Comparison of ENCODE assay signal across 1 cellular context in the genomic region with DNA sequence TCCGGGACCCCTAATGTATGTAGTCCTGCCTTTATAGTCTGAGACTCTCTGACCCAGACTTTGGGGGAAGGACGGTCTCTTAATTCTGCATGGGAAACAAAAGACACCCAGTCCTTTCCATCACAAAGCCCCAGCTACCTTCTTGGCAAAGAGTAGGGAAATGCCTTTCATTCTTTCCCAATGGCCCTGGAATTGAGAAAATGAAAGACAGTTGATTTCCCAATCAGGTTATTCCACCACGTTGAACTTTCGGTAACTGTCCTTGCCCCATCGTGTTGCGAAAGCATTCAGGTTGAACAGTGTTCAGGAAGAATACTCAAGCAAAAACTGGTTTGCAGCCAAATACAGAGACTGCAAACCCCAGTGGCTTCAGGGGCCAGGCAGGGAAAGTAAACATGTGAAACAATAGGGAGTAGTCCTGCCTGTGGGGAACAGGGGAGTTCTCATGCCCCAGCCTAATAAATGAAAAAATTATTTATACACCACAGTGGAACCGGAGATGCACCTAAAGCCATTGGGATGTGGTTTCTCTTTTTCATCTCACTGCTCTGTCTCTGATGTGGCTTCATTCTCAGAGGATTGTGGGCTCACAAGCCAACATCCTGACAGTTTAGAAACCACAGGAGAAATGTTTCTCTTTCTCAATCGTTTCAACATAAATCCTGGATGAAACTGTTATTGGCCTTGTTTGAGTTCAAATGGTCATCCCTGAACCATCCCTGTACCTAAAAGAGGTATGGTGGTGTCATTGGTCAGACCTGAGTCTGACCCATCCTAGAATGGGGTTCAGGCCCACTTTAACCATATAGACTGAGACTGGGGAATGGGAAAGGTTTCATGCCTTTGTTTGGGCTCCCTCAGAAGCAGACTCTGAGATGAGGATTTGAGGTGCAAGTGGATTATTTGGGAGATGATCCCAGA.
TF ChIP-seq lines count a peak whose summit lies in the region.

No MANE protein-coding gene starts in this region.

TF ChIP-seq in HepG2, 621 proteins besides CTCF, POLR2A, EP300 and RAD21 (continued from another document and continues in another):
- TF ChIP-seq, protein P1, sequence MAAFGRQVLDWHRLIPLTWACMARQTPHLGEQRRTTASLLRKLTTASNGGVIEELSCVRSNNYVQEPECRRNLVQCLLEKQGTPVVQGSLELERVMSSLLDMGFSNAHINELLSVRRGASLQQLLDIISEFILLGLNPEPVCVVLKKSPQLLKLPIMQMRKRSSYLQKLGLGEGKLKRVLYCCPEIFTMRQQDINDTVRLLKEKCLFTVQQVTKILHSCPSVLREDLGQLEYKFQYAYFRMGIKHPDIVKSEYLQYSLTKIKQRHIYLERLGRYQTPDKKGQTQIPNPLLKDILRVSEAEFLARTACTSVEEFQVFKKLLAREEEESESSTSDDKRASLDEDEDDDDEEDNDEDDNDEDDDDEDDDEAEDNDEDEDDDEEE (CRISPR knock-in tag; IDR thresholded peaks at IDR 0.05): peak; percentile 96; the same call in 1 of the 2 replicates
- TF ChIP-seq, protein P2, sequence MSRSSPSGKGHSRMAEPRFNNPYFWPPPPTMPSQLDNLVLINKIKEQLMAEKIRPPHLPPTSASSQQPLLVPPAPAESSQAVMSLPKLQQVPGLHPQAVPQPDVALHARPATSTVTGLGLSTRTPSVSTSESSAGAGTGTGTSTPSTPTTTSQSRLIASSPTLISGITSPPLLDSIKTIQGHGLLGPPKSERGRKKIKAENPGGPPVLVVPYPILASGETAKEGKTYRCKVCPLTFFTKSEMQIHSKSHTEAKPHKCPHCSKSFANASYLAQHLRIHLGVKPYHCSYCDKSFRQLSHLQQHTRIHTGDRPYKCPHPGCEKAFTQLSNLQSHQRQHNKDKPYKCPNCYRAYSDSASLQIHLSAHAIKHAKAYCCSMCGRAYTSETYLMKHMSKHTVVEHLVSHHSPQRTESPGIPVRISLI (CRISPR knock-in tag; IDR thresholded peaks at IDR 0.05; ENCODE audit: borderline replicate concordance): peak; percentile 85
- TF ChIP-seq, protein P3, sequence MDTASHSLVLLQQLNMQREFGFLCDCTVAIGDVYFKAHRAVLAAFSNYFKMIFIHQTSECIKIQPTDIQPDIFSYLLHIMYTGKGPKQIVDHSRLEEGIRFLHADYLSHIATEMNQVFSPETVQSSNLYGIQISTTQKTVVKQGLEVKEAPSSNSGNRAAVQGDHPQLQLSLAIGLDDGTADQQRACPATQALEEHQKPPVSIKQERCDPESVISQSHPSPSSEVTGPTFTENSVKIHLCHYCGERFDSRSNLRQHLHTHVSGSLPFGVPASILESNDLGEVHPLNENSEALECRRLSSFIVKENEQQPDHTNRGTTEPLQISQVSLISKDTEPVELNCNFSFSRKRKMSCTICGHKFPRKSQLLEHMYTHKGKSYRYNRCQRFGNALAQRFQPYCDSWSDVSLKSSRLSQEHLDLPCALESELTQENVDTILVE (CRISPR knock-in tag; IDR thresholded peaks at IDR 0.05): peak; percentile 100
- TF ChIP-seq XRCC5 (optimal IDR thresholded peaks at IDR 0.05; ENCODE audit: low read length) (peak; percentile 96), FOSL1 (CRISPR knock-in tag; IDR thresholded peaks at IDR 0.05; ENCODE audit: borderline replicate concordance) (peak; percentile 48; the same call in 1 of the 2 replicates), REL (CRISPR knock-in tag; conservative IDR thresholded peaks at IDR 0.05) (no peak), ZNF747 (CRISPR knock-in tag; IDR thresholded peaks at IDR 0.05; ENCODE audit: borderline replicate concordance) (peak; percentile 99), CREB1 (IDR thresholded peaks at IDR 0.05) (peak; percentile 45), CREB1 (CRISPR knock-in tag; IDR thresholded peaks at IDR 0.05) (peak; percentile 93), TEAD2 (CRISPR knock-in tag; IDR thresholded peaks at IDR 0.05) (no peak), ZNF562 (CRISPR knock-in tag; IDR thresholded peaks at IDR 0.05; ENCODE audit: borderline replicate concordance) (no peak), ZSCAN21 (CRISPR knock-in tag; IDR thresholded peaks at IDR 0.05; ENCODE audit: borderline replicate concordance) (peak; percentile 88), ZNF264 (CRISPR knock-in tag; IDR thresholded peaks at IDR 0.05) (peak; percentile 99), ZSCAN30 (CRISPR knock-in tag; IDR thresholded peaks at IDR 0.05) (no peak), ZNF329 (CRISPR knock-in tag; IDR thresholded peaks at IDR 0.05; ENCODE audit: low read depth) (peak; percentile 81; the same call in 1 of the 2 replicates), SIX1 (CRISPR knock-in tag; IDR thresholded peaks at IDR 0.05; ENCODE audit: borderline replicate concordance) (peak; percentile 79), ARNTL (CRISPR knock-in tag; IDR thresholded peaks at IDR 0.05) (peak; percentile 90), ZNF501 (CRISPR knock-in tag; IDR thresholded peaks at IDR 0.05) (peak; percentile 97), ZMAT3 (CRISPR knock-in tag; conservative IDR thresholded peaks at IDR 0.05) (peak; percentile 49; the same call in 1 of the 2 replicates), ZNF441 (CRISPR knock-in tag; IDR thresholded peaks at IDR 0.05; ENCODE audit: borderline replicate concordance) (peak; percentile 84; the same call in 1 of the 2 replicates), MXD4 (CRISPR knock-in tag; IDR thresholded peaks at IDR 0.05) (peak; percentile 94), HNRNPH1 (optimal IDR thresholded peaks at IDR 0.05; ENCODE audit: low read depth, low read length) (no peak), CBX1 (IDR thresholded peaks at IDR 0.05; ENCODE audit: low read depth) (peak; percentile 94), ZNF569 (CRISPR knock-in tag; IDR thresholded peaks at IDR 0.05; ENCODE audit: borderline replicate concordance) (0 out of 2 replicates have a peak, but pooled peaks have one; percentile 54), FOXP1 (IDR thresholded peaks at IDR 0.05) (peak; percentile 73), FOXP1 (CRISPR knock-in tag; IDR thresholded peaks at IDR 0.05) (peak; percentile 98), SP1 (IDR thresholded peaks at IDR 0.05) (no peak), SP1 (CRISPR knock-in tag; IDR thresholded peaks at IDR 0.05) (peak; percentile 67), SIN3B (IDR thresholded peaks at IDR 0.05; ENCODE audit: low read length) (no peak), ZBTB38 (CRISPR knock-in tag; IDR thresholded peaks at IDR 0.05) (peak; percentile 75; the same call in 1 of the 2 replicates), KDM1A (CRISPR knock-in tag; IDR thresholded peaks at IDR 0.05) (peak; percentile 97), PLRG1 (conservative IDR thresholded peaks at IDR 0.05) (no peak), JUNB (CRISPR knock-in tag; IDR thresholded peaks at IDR 0.05; ENCODE audit: borderline replicate concordance) (no peak; the same call in 1 of the 2 replicates), ZNF780A (CRISPR knock-in tag; IDR thresholded peaks at IDR 0.05) (no peak; the same call in 1 of the 2 replicates), ERF (CRISPR knock-in tag; IDR thresholded peaks at IDR 0.05) (peak; percentile 100), ZNF775 (CRISPR knock-in tag; IDR thresholded peaks at IDR 0.05; ENCODE audit: borderline replicate concordance) (peak; percentile 88; the same call in 1 of the 2 replicates), MATR3 (CRISPR knock-in tag; IDR thresholded peaks at IDR 0.05) (no peak), ZBTB7A (CRISPR knock-in tag; IDR thresholded peaks at IDR 0.05) (peak; percentile 70; the same call in 1 of the 2 replicates), BRCA1 (CRISPR knock-in tag; IDR thresholded peaks at IDR 0.05) (peak; percentile 67; the same call in 1 of the 2 replicates), PHB2 (IDR thresholded peaks at IDR 0.05; ENCODE audit: partially characterized antibody) (no peak), NR2F2 (IDR thresholded peaks at IDR 0.05; ENCODE audit: borderline replicate concordance, low read depth) (peak; percentile 96), NR2F6 (IDR thresholded peaks at IDR 0.05) (peak; percentile 97), NR2F6 (CRISPR knock-in tag; IDR thresholded peaks at IDR 0.05) (peak; percentile 99), SNAPC2 (CRISPR knock-in tag; IDR thresholded peaks at IDR 0.05) (peak; percentile 89), MTA3 (CRISPR knock-in tag; IDR thresholded peaks at IDR 0.05) (0 out of 2 replicates have a peak, but pooled peaks have one; percentile 50), ZNF263 (CRISPR knock-in tag; IDR thresholded peaks at IDR 0.05) (peak; percentile 68; the same call in 1 of the 2 replicates), ZSCAN20 (CRISPR knock-in tag; IDR thresholded peaks at IDR 0.05; ENCODE audit: borderline replicate concordance) (0 out of 2 replicates have a peak, but pooled peaks have one; percentile 77), ETV5 (CRISPR knock-in tag; IDR thresholded peaks at IDR 0.05; ENCODE audit: borderline replicate concordance) (peak; percentile 97), MIXL1 (CRISPR knock-in tag; IDR thresholded peaks at IDR 0.05) (peak; percentile 98), POLR2AphosphoS2 (IDR thresholded peaks at IDR 0.05; ENCODE audit: low read depth, low read length) (no peak), ZNF563 (CRISPR knock-in tag; IDR thresholded peaks at IDR 0.05) (0 out of 2 replicates have a peak, but pooled peaks have one; percentile 56)
- TF ChIP-seq, protein P4, sequence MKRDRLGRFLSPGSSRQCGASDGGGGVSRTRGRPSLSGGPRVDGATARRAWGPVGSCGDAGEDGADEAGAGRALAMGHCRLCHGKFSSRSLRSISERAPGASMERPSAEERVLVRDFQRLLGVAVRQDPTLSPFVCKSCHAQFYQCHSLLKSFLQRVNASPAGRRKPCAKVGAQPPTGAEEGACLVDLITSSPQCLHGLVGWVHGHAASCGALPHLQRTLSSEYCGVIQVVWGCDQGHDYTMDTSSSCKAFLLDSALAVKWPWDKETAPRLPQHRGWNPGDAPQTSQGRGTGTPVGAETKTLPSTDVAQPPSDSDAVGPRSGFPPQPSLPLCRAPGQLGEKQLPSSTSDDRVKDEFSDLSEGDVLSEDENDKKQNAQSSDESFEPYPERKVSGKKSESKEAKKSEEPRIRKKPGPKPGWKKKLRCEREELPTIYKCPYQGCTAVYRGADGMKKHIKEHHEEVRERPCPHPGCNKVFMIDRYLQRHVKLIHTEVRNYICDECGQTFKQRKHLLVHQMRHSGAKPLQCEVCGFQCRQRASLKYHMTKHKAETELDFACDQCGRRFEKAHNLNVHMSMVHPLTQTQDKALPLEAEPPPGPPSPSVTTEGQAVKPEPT (CRISPR knock-in tag; IDR thresholded peaks at IDR 0.05; ENCODE audit: low read depth): peak; percentile 86
- TF ChIP-seq, protein P5, sequence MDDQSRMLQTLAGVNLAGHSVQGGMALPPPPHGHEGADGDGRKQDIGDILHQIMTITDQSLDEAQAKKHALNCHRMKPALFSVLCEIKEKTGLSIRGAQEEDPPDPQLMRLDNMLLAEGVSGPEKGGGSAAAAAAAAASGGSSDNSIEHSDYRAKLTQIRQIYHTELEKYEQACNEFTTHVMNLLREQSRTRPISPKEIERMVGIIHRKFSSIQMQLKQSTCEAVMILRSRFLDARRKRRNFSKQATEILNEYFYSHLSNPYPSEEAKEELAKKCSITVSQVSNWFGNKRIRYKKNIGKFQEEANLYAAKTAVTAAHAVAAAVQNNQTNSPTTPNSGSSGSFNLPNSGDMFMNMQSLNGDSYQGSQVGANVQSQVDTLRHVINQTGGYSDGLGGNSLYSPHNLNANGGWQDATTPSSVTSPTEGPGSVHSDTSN (CRISPR knock-in tag; IDR thresholded peaks at IDR 0.05; ENCODE audit: borderline replicate concordance): no peak
- TF ChIP-seq, protein P6, sequence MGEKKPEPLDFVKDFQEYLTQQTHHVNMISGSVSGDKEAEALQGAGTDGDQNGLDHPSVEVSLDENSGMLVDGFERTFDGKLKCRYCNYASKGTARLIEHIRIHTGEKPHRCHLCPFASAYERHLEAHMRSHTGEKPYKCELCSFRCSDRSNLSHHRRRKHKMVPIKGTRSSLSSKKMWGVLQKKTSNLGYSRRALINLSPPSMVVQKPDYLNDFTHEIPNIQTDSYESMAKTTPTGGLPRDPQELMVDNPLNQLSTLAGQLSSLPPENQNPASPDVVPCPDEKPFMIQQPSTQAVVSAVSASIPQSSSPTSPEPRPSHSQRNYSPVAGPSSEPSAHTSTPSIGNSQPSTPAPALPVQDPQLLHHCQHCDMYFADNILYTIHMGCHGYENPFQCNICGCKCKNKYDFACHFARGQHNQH (CRISPR knock-in tag; IDR thresholded peaks at IDR 0.05): peak; percentile 100
- TF ChIP-seq, protein P7, sequence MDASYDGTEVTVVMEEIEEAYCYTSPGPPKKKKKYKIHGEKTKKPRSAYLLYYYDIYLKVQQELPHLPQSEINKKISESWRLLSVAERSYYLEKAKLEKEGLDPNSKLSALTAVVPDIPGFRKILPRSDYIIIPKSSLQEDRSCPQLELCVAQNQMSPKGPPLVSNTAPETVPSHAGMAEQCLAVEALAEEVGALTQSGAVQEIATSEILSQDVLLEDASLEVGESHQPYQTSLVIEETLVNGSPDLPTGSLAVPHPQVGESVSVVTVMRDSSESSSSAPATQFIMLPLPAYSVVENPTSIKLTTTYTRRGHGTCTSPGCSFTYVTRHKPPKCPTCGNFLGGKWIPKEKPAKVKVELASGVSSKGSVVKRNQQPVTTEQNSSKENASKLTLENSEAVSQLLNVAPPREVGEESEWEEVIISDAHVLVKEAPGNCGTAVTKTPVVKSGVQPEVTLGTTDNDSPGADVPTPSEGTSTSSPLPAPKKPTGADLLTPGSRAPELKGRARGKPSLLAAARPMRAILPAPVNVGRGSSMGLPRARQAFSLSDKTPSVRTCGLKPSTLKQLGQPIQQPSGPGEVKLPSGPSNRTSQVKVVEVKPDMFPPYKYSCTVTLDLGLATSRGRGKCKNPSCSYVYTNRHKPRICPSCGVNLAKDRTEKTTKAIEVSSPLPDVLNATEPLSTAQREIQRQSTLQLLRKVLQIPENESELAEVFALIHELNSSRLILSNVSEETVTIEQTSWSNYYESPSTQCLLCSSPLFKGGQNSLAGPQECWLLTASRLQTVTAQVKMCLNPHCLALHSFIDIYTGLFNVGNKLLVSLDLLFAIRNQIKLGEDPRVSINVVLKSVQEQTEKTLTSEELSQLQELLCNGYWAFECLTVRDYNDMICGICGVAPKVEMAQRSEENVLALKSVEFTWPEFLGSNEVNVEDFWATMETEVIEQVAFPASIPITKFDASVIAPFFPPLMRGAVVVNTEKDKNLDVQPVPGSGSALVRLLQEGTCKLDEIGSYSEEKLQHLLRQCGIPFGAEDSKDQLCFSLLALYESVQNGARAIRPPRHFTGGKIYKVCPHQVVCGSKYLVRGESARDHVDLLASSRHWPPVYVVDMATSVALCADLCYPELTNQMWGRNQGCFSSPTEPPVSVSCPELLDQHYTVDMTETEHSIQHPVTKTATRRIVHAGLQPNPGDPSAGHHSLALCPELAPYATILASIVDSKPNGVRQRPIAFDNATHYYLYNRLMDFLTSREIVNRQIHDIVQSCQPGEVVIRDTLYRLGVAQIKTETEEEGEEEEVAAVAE (CRISPR knock-in tag; IDR thresholded peaks at IDR 0.05; ENCODE audit: borderline replicate concordance): peak; percentile 96
- TF ChIP-seq, protein P8, sequence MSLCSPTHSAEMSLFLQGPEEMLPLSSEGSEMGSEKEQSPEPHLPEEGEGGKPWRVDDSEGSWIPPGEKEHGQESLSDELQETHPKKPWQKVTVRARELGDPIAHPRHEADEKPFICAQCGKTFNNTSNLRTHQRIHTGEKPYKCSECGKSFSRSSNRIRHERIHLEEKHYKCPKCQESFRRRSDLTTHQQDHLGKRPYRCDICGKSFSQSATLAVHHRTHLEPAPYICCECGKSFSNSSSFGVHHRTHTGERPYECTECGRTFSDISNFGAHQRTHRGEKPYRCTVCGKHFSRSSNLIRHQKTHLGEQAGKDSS (CRISPR knock-in tag; IDR thresholded peaks at IDR 0.05; ENCODE audit: borderline replicate concordance, low read depth): peak; percentile 71; the same call in 1 of the 2 replicates
